Comparison of ENCODE assay signal across 23 cellular contexts in the genomic region with DNA sequence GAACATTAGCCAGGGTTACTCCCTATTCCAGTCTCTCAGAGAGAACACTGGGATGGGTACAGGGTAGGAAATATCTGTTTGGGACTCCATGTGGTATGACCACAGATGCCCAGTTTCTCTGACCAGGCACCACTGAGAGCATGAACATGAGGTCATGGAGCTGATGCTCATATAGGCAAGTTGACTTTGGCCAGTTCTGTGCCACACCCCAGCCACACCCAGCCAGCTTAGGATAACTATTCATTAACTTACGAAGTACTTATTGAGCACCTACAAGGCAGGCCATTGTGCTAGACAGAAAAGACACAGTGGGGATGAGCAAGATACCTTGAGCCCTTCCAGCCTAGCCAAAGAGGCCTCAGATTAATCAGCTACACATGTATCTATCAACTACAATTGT.
"Had no signal": no experiment of that assay in that cellular context is flagged by ENCODE, and none has a peak within 500 bp of the region (broad histone marks: within the 10 kb centered on the region; RNA-seq: fewer than 3 reads in every experiment).

No MANE protein-coding gene starts in this region.

- ATAC-seq: esophagus mucosa; gastroesophageal sphincter; naive thymus-derived CD4-positive, alpha-beta T cell had no signal

- H3K36me3 ChIP-seq: gastroesophageal sphincter, right atrium auricular region, sigmoid colon, stomach, thoracic aorta, transverse colon had no signal

- H3K4me1 Mint-ChIP-seq: immature natural killer cell; naive thymus-derived CD4-positive, alpha-beta T cell; nephron progenitor cell had no signal

- H3K27ac Mint-ChIP-seq: immature natural killer cell; naive thymus-derived CD4-positive, alpha-beta T cell; nephron progenitor cell had no signal

- H3K9me3 ChIP-seq: sigmoid colon, thoracic aorta had no signal

- H3K27ac ChIP-seq: dorsolateral prefrontal cortex, gastroesophageal sphincter, left ventricle myocardium inferior, right atrium auricular region, sigmoid colon, skin epidermis, stomach, thoracic aorta, transverse colon had no signal

- H3K4me3 ChIP-seq: dorsolateral prefrontal cortex, gastroesophageal sphincter, left ventricle myocardium inferior, lung, right atrium auricular region, sigmoid colon, skin epidermis, stomach, thoracic aorta, transverse colon had no signal

- H3K4me1 ChIP-seq: gastroesophageal sphincter, sigmoid colon, stomach, transverse colon had no signal

- DNase-seq: cortex of kidney; dorsolateral prefrontal cortex; effector CD8-positive, alpha-beta T cell; glutamatergic neuron; immature natural killer cell; left ventricle myocardium inferior; mesenchymal stem cell; midbrain; naive thymus-derived CD4-positive, alpha-beta T cell; nephron progenitor cell; posterior cingulate gyrus; sigmoid colon; stimulated activated CD4-positive, alpha-beta T cell treated with anti-CD3 and anti-CD28 coated beads, Interleukin-12 subunit alpha, Interleukin-12 subunit beta, amount 100 ng/mL, for 4 hours; stimulated activated naive CD4-positive, alpha-beta T cell; stomach; substantia nigra; transverse colon had no signal

- H3K4me3 Mint-ChIP-seq: immature natural killer cell; naive thymus-derived CD4-positive, alpha-beta T cell; nephron progenitor cell had no signal

- H3K27me3 ChIP-seq: dorsolateral prefrontal cortex, gastroesophageal sphincter, right atrium auricular region, sigmoid colon, stomach, transverse colon had no signal
